1 cellular context compared by ENCODE assay signal in genomic region chr19:43704002-43704705, GRCh38.
TF ChIP-seq lines count a peak whose summit lies in the region.

No MANE protein-coding gene starts in this region.

TF ChIP-seq in HepG2, 621 proteins besides CTCF, POLR2A, EP300 and RAD21 (continued from another document and continues in another):
- TF ChIP-seq TOPORS (CRISPR knock-in tag; IDR thresholded peaks at IDR 0.05) (no peak), SAP130 (CRISPR knock-in tag; IDR thresholded peaks at IDR 0.05; ENCODE audit: low read depth) (peak; percentile 36; the same call in 1 of the 2 replicates), PLRG1 (conservative IDR thresholded peaks at IDR 0.05) (no peak), BRD4 (CRISPR knock-in tag; IDR thresholded peaks at IDR 0.05) (no peak), RFXANK (CRISPR knock-in tag; IDR thresholded peaks at IDR 0.05) (no peak), ZFP62 (CRISPR knock-in tag; IDR thresholded peaks at IDR 0.05) (no peak), HNRNPLL (IDR thresholded peaks at IDR 0.05; ENCODE audit: low read depth, low read length, poor library complexity, severe bottlenecking) (no peak), MAFK (conservative IDR thresholded peaks at IDR 0.05 in 1 of 2, IDR thresholded peaks at IDR 0.05 in 1 of 2; ENCODE audit: low read length in 2 of 2) (no peak), ZNF292 (CRISPR knock-in tag; IDR thresholded peaks at IDR 0.05; ENCODE audit: borderline replicate concordance, low read depth) (no peak), ZNF841 (CRISPR knock-in tag; IDR thresholded peaks at IDR 0.05; ENCODE audit: borderline replicate concordance) (no peak), TBX2 (CRISPR knock-in tag; IDR thresholded peaks at IDR 0.05; ENCODE audit: borderline replicate concordance) (no peak), HES4 (CRISPR knock-in tag; IDR thresholded peaks at IDR 0.05; ENCODE audit: borderline replicate concordance) (no peak), SIN3B (IDR thresholded peaks at IDR 0.05; ENCODE audit: low read length) (no peak), ZSCAN31 (CRISPR knock-in tag; IDR thresholded peaks at IDR 0.05; ENCODE audit: low read depth) (no peak), ZNF556 (CRISPR knock-in tag; IDR thresholded peaks at IDR 0.05; ENCODE audit: borderline replicate concordance) (no peak), ZNF318 (CRISPR knock-in tag; IDR thresholded peaks at IDR 0.05) (no peak), ZNF530 (CRISPR knock-in tag; IDR thresholded peaks at IDR 0.05; ENCODE audit: low read depth) (no peak), MXI1 (IDR thresholded peaks at IDR 0.05; ENCODE audit: borderline replicate concordance, low read depth, low read length) (no peak), POGZ (CRISPR knock-in tag; IDR thresholded peaks at IDR 0.05) (no peak), ZNF768 (CRISPR knock-in tag; IDR thresholded peaks at IDR 0.05) (no peak), ZNF224 (CRISPR knock-in tag; IDR thresholded peaks at IDR 0.05) (no peak), MYPOP (CRISPR knock-in tag; IDR thresholded peaks at IDR 0.05) (no peak), ZNF629 (CRISPR knock-in tag; conservative IDR thresholded peaks at IDR 0.05) (peak; percentile 97), ZNF12 (CRISPR knock-in tag; IDR thresholded peaks at IDR 0.05) (no peak), PAXIP1 (CRISPR knock-in tag; conservative IDR thresholded peaks at IDR 0.05) (peak; percentile 67), NFE2L2 (IDR thresholded peaks at IDR 0.05; ENCODE audit: low read length) (no peak), STAG1 (CRISPR knock-in tag; IDR thresholded peaks at IDR 0.05) (no peak), FOXO4 (CRISPR knock-in tag; conservative IDR thresholded peaks at IDR 0.05) (no peak), RAD51 (IDR thresholded peaks at IDR 0.05; ENCODE audit: borderline replicate concordance) (no peak), ZNF879 (CRISPR knock-in tag; IDR thresholded peaks at IDR 0.05) (no peak), ZFP36L2 (CRISPR knock-in tag; IDR thresholded peaks at IDR 0.05) (no peak), KAT2B (IDR thresholded peaks at IDR 0.05; ENCODE audit: borderline replicate concordance, low read depth, low read length) (no peak), HMGXB3 (CRISPR knock-in tag; IDR thresholded peaks at IDR 0.05; ENCODE audit: borderline replicate concordance) (no peak), TBL1XR1 (IDR thresholded peaks at IDR 0.05; ENCODE audit: borderline replicate concordance, low read length, partially characterized antibody) (no peak), NCOA5 (CRISPR knock-in tag; IDR thresholded peaks at IDR 0.05) (no peak), CENPBD1 (CRISPR knock-in tag; IDR thresholded peaks at IDR 0.05; ENCODE audit: borderline replicate concordance, low read depth) (no peak), SNAI1 (CRISPR knock-in tag; IDR thresholded peaks at IDR 0.05; ENCODE audit: borderline replicate concordance) (no peak), TFE3 (CRISPR knock-in tag; IDR thresholded peaks at IDR 0.05) (0 out of 2 replicates have a peak, but pooled peaks have one; percentile 23), NFIC (IDR thresholded peaks at IDR 0.05; ENCODE audit: low read length) (no peak), ATF3 (CRISPR knock-in tag; IDR thresholded peaks at IDR 0.05) (no peak)
